In the genomic region with DNA sequence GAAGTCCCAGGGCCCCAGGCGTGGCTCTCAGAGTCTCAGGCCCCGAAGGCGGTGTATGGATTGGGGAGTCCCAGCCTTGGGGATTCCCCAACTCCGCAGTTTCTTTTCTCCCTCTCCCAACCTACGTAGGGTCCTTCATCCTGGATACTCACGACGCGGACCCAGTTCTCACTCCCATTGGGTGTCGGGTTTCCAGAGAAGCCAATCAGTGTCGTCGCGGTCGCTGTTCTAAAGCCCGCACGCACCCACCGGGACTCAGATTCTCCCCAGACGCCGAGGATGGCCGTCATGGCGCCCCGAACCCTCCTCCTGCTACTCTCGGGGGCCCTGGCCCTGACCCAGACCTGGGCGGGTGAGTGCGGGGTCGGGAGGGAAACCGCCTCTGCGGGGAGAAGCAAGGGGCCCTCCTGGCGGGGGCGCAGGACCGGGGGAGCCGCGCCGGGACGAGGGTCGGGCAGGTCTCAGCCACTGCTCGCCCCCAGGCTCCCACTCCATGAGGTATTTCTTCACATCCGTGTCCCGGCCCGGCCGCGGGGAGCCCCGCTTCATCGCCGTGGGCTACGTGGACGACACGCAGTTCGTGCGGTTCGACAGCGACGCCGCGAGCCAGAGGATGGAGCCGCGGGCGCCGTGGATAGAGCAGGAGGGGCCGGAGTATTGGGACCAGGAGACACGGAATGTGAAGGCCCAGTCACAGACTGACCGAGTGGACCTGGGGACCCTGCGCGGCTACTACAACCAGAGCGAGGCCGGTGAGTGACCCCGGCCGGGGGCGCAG, we compare ENCODE assay signal across 1 cellular context.
TF ChIP-seq lines count a peak whose summit lies in the region.

A gene (plus strand): TSS at position 258 of the 778 bp plus-strand sequence. CDS start 22 bp downstream, at position 280.

TF ChIP-seq in SK-N-SH, 30 proteins besides CTCF, POLR2A, EP300 and RAD21 (continued from another document):
- TF ChIP-seq YY1 (IDR thresholded peaks at IDR 0.05; ENCODE audit: low read depth) (no peak), RXRA (IDR thresholded peaks at IDR 0.05; ENCODE audit: borderline replicate concordance, low read depth) (no peak), SMC3 (IDR thresholded peaks at IDR 0.05; ENCODE audit: low read depth, low read length) (no peak), TCF12 (IDR thresholded peaks at IDR 0.05) (no peak), FOSL2 (IDR thresholded peaks at IDR 0.05; ENCODE audit: borderline replicate concordance, low read depth) (no peak), MEF2A (IDR thresholded peaks at IDR 0.05; ENCODE audit: borderline replicate concordance, low read depth) (no peak), ELF1 (IDR thresholded peaks at IDR 0.05) (no peak), SIN3A (IDR thresholded peaks at IDR 0.05; ENCODE audit: borderline replicate concordance, low read depth, low read length) (no peak), NFIC (IDR thresholded peaks at IDR 0.05; ENCODE audit: borderline replicate concordance) (no peak)
- TF ChIP-seq, protein P1, sequence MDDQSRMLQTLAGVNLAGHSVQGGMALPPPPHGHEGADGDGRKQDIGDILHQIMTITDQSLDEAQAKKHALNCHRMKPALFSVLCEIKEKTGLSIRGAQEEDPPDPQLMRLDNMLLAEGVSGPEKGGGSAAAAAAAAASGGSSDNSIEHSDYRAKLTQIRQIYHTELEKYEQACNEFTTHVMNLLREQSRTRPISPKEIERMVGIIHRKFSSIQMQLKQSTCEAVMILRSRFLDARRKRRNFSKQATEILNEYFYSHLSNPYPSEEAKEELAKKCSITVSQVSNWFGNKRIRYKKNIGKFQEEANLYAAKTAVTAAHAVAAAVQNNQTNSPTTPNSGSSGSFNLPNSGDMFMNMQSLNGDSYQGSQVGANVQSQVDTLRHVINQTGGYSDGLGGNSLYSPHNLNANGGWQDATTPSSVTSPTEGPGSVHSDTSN (IDR thresholded peaks at IDR 0.05): no peak
- TF ChIP-seq, protein P2, sequence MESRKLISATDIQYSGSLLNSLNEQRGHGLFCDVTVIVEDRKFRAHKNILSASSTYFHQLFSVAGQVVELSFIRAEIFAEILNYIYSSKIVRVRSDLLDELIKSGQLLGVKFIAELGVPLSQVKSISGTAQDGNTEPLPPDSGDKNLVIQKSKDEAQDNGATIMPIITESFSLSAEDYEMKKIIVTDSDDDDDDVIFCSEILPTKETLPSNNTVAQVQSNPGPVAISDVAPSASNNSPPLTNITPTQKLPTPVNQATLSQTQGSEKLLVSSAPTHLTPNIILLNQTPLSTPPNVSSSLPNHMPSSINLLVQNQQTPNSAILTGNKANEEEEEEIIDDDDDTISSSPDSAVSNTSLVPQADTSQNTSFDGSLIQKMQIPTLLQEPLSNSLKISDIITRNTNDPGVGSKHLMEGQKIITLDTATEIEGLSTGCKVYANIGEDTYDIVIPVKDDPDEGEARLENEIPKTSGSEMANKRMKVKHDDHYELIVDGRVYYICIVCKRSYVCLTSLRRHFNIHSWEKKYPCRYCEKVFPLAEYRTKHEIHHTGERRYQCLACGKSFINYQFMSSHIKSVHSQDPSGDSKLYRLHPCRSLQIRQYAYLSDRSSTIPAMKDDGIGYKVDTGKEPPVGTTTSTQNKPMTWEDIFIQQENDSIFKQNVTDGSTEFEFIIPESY (IDR thresholded peaks at IDR 0.05; ENCODE audit: borderline replicate concordance, low read depth): no peak
- TF ChIP-seq, protein P3, sequence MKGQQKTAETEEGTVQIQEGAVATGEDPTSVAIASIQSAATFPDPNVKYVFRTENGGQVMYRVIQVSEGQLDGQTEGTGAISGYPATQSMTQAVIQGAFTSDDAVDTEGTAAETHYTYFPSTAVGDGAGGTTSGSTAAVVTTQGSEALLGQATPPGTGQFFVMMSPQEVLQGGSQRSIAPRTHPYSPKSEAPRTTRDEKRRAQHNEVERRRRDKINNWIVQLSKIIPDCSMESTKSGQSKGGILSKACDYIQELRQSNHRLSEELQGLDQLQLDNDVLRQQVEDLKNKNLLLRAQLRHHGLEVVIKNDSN (IDR thresholded peaks at IDR 0.05; ENCODE audit: borderline replicate concordance, low read depth): no peak
